In genomic region chr6:32163559-32164258, GRCh38 we compare ENCODE assay signal across 19 cellular contexts. TPM values are rescaled to one million over a fixed set of nuclear protein-coding genes. Genes with fewer than 3 reads are reported as not detected.
DNase-seq lines count a peak whose midpoint lies in the region; ATAC-seq, FAIRE-seq and TF ChIP-seq lines count a peak whose summit lies in the region.
"Had no signal": no experiment of that assay in that cellular context is flagged by ENCODE, and none has a peak within 500 bp of the region (broad histone marks: within the 10 kb centered on the region; RNA-seq: fewer than 3 reads in every experiment).

No MANE protein-coding gene starts in this region.

- H3K79me2 ChIP-seq in parathyroid adenoma (no peaks in the 10 kb centered on the region), smooth muscle cell (ENCODE audit: low read depth) (no peaks in the 10 kb centered on the region)

- H3K36me3 Mint-ChIP-seq in natural killer cell treated with Interleukin-12 subunit alpha and Interleukin-12 subunit beta and Interleukin-15 and Interleukin-18, amount 100 ng/mL, for 72 hours = no peaks in the 10 kb centered on the region
- no peaks in the 10 kb centered on the region for H3K36me3 Mint-ChIP-seq in natural killer cell

- H3K9ac ChIP-seq in parathyroid adenoma = no peak overlapping the region
- H3K9ac ChIP-seq in smooth muscle cell (ENCODE audit: low read depth) = no peak overlapping the region

- H3K27me3 Mint-ChIP-seq in natural killer cell treated with Interleukin-12 subunit alpha and Interleukin-12 subunit beta and Interleukin-15 and Interleukin-18, amount 100 ng/mL, for 72 hours = no peaks in the 10 kb centered on the region
- H3K27me3 Mint-ChIP-seq in natural killer cell (ENCODE audit: low read depth in 2 of 2) = no peaks in the 10 kb centered on the region
- H3K27me3 Mint-ChIP-seq: activated naive CD8-positive, alpha-beta T cell treated with anti-CD3 and anti-CD28 coated beads for 36 hours had no signal

- ATAC-seq in natural killer cell treated with Interleukin-12 subunit alpha and Interleukin-12 subunit beta and Interleukin-15 and Interleukin-18, amount 100 ng/mL, for 72 hours = no peak
- ATAC-seq in natural killer cell (no peak), pancreas (no peak)
- ATAC-seq: A549; CD8-positive, alpha-beta T cell had no signal

- peaks cover 0 to 3% of the 10 kb centered on the region in 2 donors for H3K4me1 Mint-ChIP-seq in natural killer cell treated with Interleukin-12 subunit alpha and Interleukin-12 subunit beta and Interleukin-15 and Interleukin-18, amount 100 ng/mL, for 72 hours (ENCODE audit: low read depth in 2 of 2)
- no peaks in the 10 kb centered on the region for H3K4me1 Mint-ChIP-seq in natural killer cell

- no peaks in the 10 kb centered on the region for H3K9me3 Mint-ChIP-seq in natural killer cell treated with Interleukin-12 subunit alpha and Interleukin-12 subunit beta and Interleukin-15 and Interleukin-18, amount 100 ng/mL, for 72 hours
- no peaks in the 10 kb centered on the region for H3K9me3 Mint-ChIP-seq in natural killer cell
- H3K9me3 Mint-ChIP-seq: activated naive CD8-positive, alpha-beta T cell treated with anti-CD3 and anti-CD28 coated beads for 36 hours; CD8-positive, alpha-beta T cell; mesothelial cell of epicardium had no signal

- peaks cover 8% of the 10 kb centered on the region for H3K4me1 ChIP-seq in left ventricle myocardium inferior
- H3K4me1 ChIP-seq in parathyroid adenoma = no peaks in the 10 kb centered on the region
- no peaks in the 10 kb centered on the region for H3K4me1 ChIP-seq in pancreas
- H3K4me1 ChIP-seq in smooth muscle cell (ENCODE audit: low read depth) = no peaks in the 10 kb centered on the region
- H3K4me1 ChIP-seq: A549, Peyer's patch had no signal

- H3K9me3 ChIP-seq in left ventricle myocardium inferior (replicated peaks) = no peaks in the 10 kb centered on the region
- no peaks in the 10 kb centered on the region for H3K9me3 ChIP-seq in parathyroid adenoma (ENCODE audit: control insufficient read depth, low read length)
- no peaks in the 10 kb centered on the region for H3K9me3 ChIP-seq in pancreas
- H3K9me3 ChIP-seq in smooth muscle cell (replicated peaks; ENCODE audit: low read depth) = no peaks in the 10 kb centered on the region
- H3K9me3 ChIP-seq: A549, MG63, Peyer's patch had no signal

- H4K20me1 ChIP-seq in smooth muscle cell (ENCODE audit: low read depth) = no peaks in the 10 kb centered on the region

- H2AFZ ChIP-seq in parathyroid adenoma = no peak overlapping the region
- H2AFZ ChIP-seq in smooth muscle cell (ENCODE audit: low read depth) = no peak overlapping the region

- H3K36me3 ChIP-seq in left ventricle myocardium inferior = peaks cover 65% of the 10 kb centered on the region
- no peaks in the 10 kb centered on the region for H3K36me3 ChIP-seq in parathyroid adenoma (ENCODE audit: control insufficient read depth, insufficient read depth, low read length)
- H3K36me3 ChIP-seq in pancreas = no peaks in the 10 kb centered on the region
- no peaks in the 10 kb centered on the region for H3K36me3 ChIP-seq in smooth muscle cell (ENCODE audit: low read depth)
- H3K36me3 ChIP-seq: MG63 had no signal

- intact Hi-C loops in natural killer cell (cut with micrococcal nuclease) = no loop called here
- intact Hi-C loops in left ventricle myocardium inferior (cut with micrococcal nuclease) = no loop called here
- intact Hi-C loops in pancreas (cut with DNase I) = loop anchor here in 1 of 3 donors (10.0 kb wide), 1 partner anchor 49 kb away; no protein-coding TSS in a partner anchor

- H3F3A ChIP-seq in smooth muscle cell (ENCODE audit: low read depth) = peaks cover 5% of the 10 kb centered on the region

- H3K27ac ChIP-seq in left ventricle myocardium inferior (replicated peaks) = peak overlapping the region; percentile 61
- H3K27ac ChIP-seq in parathyroid adenoma = peak overlapping the region; percentile 11
- H3K27ac ChIP-seq in pancreas = no peak overlapping the region
- no peak overlapping the region for H3K27ac ChIP-seq in smooth muscle cell (ENCODE audit: low read depth)
- H3K27ac ChIP-seq: A549 had no signal

- H3K27ac Mint-ChIP-seq in natural killer cell treated with Interleukin-12 subunit alpha and Interleukin-12 subunit beta and Interleukin-15 and Interleukin-18, amount 100 ng/mL, for 72 hours = no peak overlapping the region
- no peak overlapping the region for H3K27ac Mint-ChIP-seq in natural killer cell
- H3K27ac Mint-ChIP-seq: activated naive CD8-positive, alpha-beta T cell treated with anti-CD3 and anti-CD28 coated beads for 36 hours; CD8-positive, alpha-beta T cell; mesothelial cell of epicardium had no signal

- H3K27me3 ChIP-seq in left ventricle myocardium inferior (ENCODE audit: low read depth) (no peaks in the 10 kb centered on the region), parathyroid adenoma (ENCODE audit: control insufficient read depth, insufficient read depth, low read length) (no peaks in the 10 kb centered on the region), pancreas (no peaks in the 10 kb centered on the region), smooth muscle cell (ENCODE audit: low read depth) (no peaks in the 10 kb centered on the region)
- H3K27me3 ChIP-seq: MG63, Peyer's patch had no signal

- DNase-seq in natural killer cell treated with Interleukin-12 subunit alpha and Interleukin-12 subunit beta and Interleukin-15 and Interleukin-18, amount 100 ng/mL, for 72 hours (ENCODE audit: low spot score) = peak; percentile 38
- DNase-seq in natural killer cell (no peak), left ventricle myocardium inferior (no peak), pancreas (no peak), smooth muscle cell (lab: John Stamatoyannopoulos, UW; ENCODE audit: unreplicated experiment) (no peak), NCI-H524 treated with DMSO at 0.1 percent for 48 hours (lab: John Stamatoyannopoulos, UW) (no peak), GM12891 (ENCODE audit: insufficient read length, low spot score) (no peak)
- DNase-seq: activated CD4-positive, alpha-beta T cell treated with anti-CD3 and anti-CD28 coated beads for 1 hour; activated naive CD8-positive, alpha-beta T cell treated with anti-CD3 and anti-CD28 coated beads for 36 hours; CD8-positive, alpha-beta T cell; MG63; NCI-H2029 treated with DMSO at 0.1 percent for 48 hours; NCI-H69; Peyer's patch; T-helper 2 cell had no signal

- WGBS in pancreas, 2 donors = 83 to 90% methylated on average over 7 of the region's 7 CpGs
- 95% methylated on average over 7 of the region's 7 CpGs for WGBS in smooth muscle cell (ENCODE audit: low lambda C conversion rate)

- FAIRE-seq in pancreas (lab: Jason Lieb, UNC) = no peak
- no peak for FAIRE-seq in GM12891 (lab: Jason Lieb, UNC)
- FAIRE-seq: A549, GM12892 had no signal

- no peak for TF ChIP-seq POLR2A in GM12891 (IDR thresholded peaks at IDR 0.05; ENCODE audit: low read depth, low read length)

- no peak overlapping the region for H3K4me3 ChIP-seq in left ventricle myocardium inferior
- no peak overlapping the region for H3K4me3 ChIP-seq in parathyroid adenoma (ENCODE audit: low read depth, low read length)
- H3K4me3 ChIP-seq in pancreas = no peak overlapping the region
- no peak overlapping the region for H3K4me3 ChIP-seq in smooth muscle cell
- H3K4me3 ChIP-seq: A549, MG63, Peyer's patch had no signal

- H3K4me3 Mint-ChIP-seq in natural killer cell treated with Interleukin-12 subunit alpha and Interleukin-12 subunit beta and Interleukin-15 and Interleukin-18, amount 100 ng/mL, for 72 hours = no peak overlapping the region
- no peak overlapping the region for H3K4me3 Mint-ChIP-seq in natural killer cell
- H3K4me3 Mint-ChIP-seq: activated naive CD8-positive, alpha-beta T cell treated with anti-CD3 and anti-CD28 coated beads for 36 hours; CD8-positive, alpha-beta T cell; mesothelial cell of epicardium had no signal

- TF ChIP-seq CTCF in natural killer cell (IDR thresholded peaks at IDR 0.05) (no peak), left ventricle myocardium inferior (IDR thresholded peaks at IDR 0.05; ENCODE audit: borderline replicate concordance) (no peak), parathyroid adenoma (IDR thresholded peaks at IDR 0.05) (no peak), pancreas (IDR thresholded peaks at IDR 0.05) (no peak), smooth muscle cell (IDR thresholded peaks at IDR 0.05; ENCODE audit: borderline replicate concordance, insufficient read depth, poor library complexity, severe bottlenecking) (no peak)

- H3K4me2 ChIP-seq in parathyroid adenoma (ENCODE audit: low read length) = no peak overlapping the region
- H3K4me2 ChIP-seq in smooth muscle cell = no peak overlapping the region
- H3K4me2 ChIP-seq: A549 had no signal

RNA-seq across cellular contexts. Expression of gene EGFL8, which starts 0.7 kb away (rescaled TPM):
- 10 to 100 TPM in 1 of 2 donors, 1 to 10 TPM in 1; 8.3 to 15.0 TPM for total RNA-seq in natural killer cell treated with Interleukin-12 subunit alpha and Interleukin-12 subunit beta and Interleukin-15 and Interleukin-18, amount 100 ng/mL, for 72 hours
- total RNA-seq in natural killer cell (10 to 100 TPM; 18.2 to 22.9 (median 20.1) TPM), left ventricle myocardium inferior (9.2 TPM), pancreas (10 to 100 TPM in 1 of 6 donors, 1 to 10 TPM in 5; 2.2 to 10.8 (median 5.4) TPM), smooth muscle cell (3.6 and 5.6 TPM in 2 replicates)
- polyA plus RNA-seq in pancreas (10 to 100 TPM; 23.1 to 46.8 TPM), smooth muscle cell (4.3 and 8.2 TPM in 2 replicates)
- 2.4 TPM for polyA plus RNA-seq in GM12891 (2012; ENCODE audit: low read depth, missing spikeins)

RNA-seq across cellular contexts. Expression of gene PPT2, which starts 9.8 kb away (rescaled TPM):
- 10 to 100 TPM; 10.8 to 32.3 TPM for total RNA-seq in natural killer cell treated with Interleukin-12 subunit alpha and Interleukin-12 subunit beta and Interleukin-15 and Interleukin-18, amount 100 ng/mL, for 72 hours
- 10 to 100 TPM; 16.3 to 28.3 (median 19.0) TPM for total RNA-seq in natural killer cell
- total RNA-seq in left ventricle myocardium inferior = 23.4 TPM
- 10 to 100 TPM in 1 of 6 donors, 1 to 10 TPM in 5; 5.6 to 13.9 (median 8.0) TPM for total RNA-seq in pancreas
- polyA plus RNA-seq in pancreas = 10 to 100 TPM in 1 of 2 donors, 1 to 10 TPM in 1; 9.2 to 12.2 TPM
- 13.3 and 17.5 TPM in 2 replicates for total RNA-seq in smooth muscle cell
- polyA plus RNA-seq in smooth muscle cell = 15.7 and 17.8 TPM in 2 replicates
- 4.0 TPM for polyA plus RNA-seq in GM12891 (2012; ENCODE audit: low read depth, missing spikeins)

RNA-seq across cellular contexts. Expression of gene PRRT1, which starts 12.0 kb away (rescaled TPM):
- total RNA-seq in natural killer cell treated with Interleukin-12 subunit alpha and Interleukin-12 subunit beta and Interleukin-15 and Interleukin-18, amount 100 ng/mL, for 72 hours = under 1 TPM; 0.17 to 0.33 TPM
- total RNA-seq in natural killer cell = under 1 TPM; 0.38 to 0.63 (median 0.54) TPM
- total RNA-seq in left ventricle myocardium inferior = 1.0 TPM
- total RNA-seq in pancreas = under 1 TPM; 0.08 to 0.69 (median 0.37) TPM
- polyA plus RNA-seq in pancreas = 1 to 10 TPM; 3.3 to 5.8 TPM
- total RNA-seq in smooth muscle cell = 0.94 TPM in 1 of 2 replicates, not detected in the other
- 1.4 and 3.3 TPM in 2 replicates for polyA plus RNA-seq in smooth muscle cell
- polyA plus RNA-seq in GM12891 (2012; ENCODE audit: low read depth, missing spikeins) = not detected

RNA-seq across cellular contexts. Expression of gene AGPAT1, which starts 12.2 kb away (rescaled TPM):
- total RNA-seq in natural killer cell treated with Interleukin-12 subunit alpha and Interleukin-12 subunit beta and Interleukin-15 and Interleukin-18, amount 100 ng/mL, for 72 hours = 10 to 100 TPM; 39.2 to 43.0 TPM
- total RNA-seq in natural killer cell (10 to 100 TPM; 29.5 to 31.9 (median 31.2) TPM), left ventricle myocardium inferior (43.0 TPM), pancreas (10 to 100 TPM; 10.1 to 28.1 (median 15.7) TPM), smooth muscle cell (60.5 and 71.1 TPM in 2 replicates)
- polyA plus RNA-seq in pancreas (10 to 100 TPM; 19.6 to 24.5 TPM), smooth muscle cell (51.8 and 52.4 TPM in 2 replicates)
- 26.8 TPM for polyA plus RNA-seq in GM12891 (2012; ENCODE audit: low read depth, missing spikeins)

RNA-seq across cellular contexts. Expression of gene RNF5, which starts 14.5 kb away (rescaled TPM):
- 10 to 100 TPM; 41.0 to 53.3 TPM for total RNA-seq in natural killer cell treated with Interleukin-12 subunit alpha and Interleukin-12 subunit beta and Interleukin-15 and Interleukin-18, amount 100 ng/mL, for 72 hours
- total RNA-seq in natural killer cell = 10 to 100 TPM; 35.1 to 39.2 (median 36.6) TPM
- total RNA-seq in left ventricle myocardium inferior = 76.0 TPM
- 10 to 100 TPM; 16.1 to 28.5 (median 23.2) TPM for total RNA-seq in pancreas
- polyA plus RNA-seq in pancreas = 10 to 100 TPM; 29.0 to 41.4 TPM
- total RNA-seq in smooth muscle cell = 49.3 and 58.1 TPM in 2 replicates
- 74.0 and 75.9 TPM in 2 replicates for polyA plus RNA-seq in smooth muscle cell
- 97.5 TPM for polyA plus RNA-seq in GM12891 (2012; ENCODE audit: low read depth, missing spikeins)

Comparison
In these comparisons a context has a peak if more than half of its experiments do, and no peak if none do; other contexts are left out.
1. H3K27ac ChIP-seq: peak in left ventricle myocardium inferior (single experiment) and parathyroid adenoma (single experiment); none in pancreas (0 of 4) and smooth muscle cell (single experiment).